8 cellular contexts compared by ENCODE assay signal in the genomic region with DNA sequence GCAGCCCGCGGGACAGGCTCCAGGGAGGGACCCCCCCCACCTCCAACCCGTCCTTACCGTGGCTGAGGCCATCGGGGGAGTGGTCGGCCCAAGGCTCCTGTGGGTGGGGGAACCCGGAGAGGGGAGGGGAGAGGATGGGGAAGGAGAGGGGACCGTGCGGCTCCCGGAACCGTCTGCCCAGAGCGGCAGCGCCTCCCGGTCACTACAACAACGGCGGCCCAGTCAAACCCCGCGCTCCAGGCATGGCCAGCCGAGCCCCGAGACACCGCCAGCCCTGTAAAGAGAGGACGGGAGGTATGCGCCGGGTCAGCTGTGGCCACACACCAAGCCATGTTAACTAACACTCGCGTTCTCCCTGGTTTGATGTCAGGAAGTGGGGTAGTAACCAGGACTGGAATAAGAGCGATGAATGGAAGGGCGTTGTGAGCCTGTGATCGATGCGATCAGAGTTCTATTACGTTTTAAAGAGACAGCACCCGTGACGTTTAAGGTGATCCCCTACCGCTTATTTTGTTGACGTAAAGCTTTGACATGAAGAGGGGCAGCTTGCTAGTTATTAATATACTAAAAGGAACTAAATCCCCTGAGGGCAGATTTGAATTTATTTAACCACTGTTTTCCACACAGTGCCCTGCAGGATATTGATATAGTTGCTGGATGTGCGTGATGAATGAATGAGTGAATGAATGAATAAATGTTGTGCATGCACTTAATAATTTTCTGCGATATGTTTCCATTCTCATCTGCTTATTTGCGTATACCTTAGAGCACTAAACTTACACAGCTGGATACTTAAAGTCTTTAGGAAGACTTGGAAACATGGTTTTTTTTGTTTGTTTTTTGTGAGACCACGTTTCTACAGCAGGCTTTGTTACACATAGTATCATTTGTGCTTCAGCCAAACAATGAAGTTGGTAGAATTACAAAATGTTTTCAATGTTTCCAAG. TPM values are rescaled to one million over a fixed set of nuclear protein-coding genes. Genes with fewer than 3 reads are reported as not detected.
DNase-seq lines count a peak whose midpoint lies in the region; ATAC-seq and TF ChIP-seq lines count a peak whose summit lies in the region.

POC1B (minus strand) TSS at position 224 of the 947 bp plus-strand sequence; CDS start at position 72, 152 bp downstream.

- no peaks in the 10 kb centered on the region for H3K27me3 Mint-ChIP-seq in natural killer cell (ENCODE audit: low read depth in 2 of 2)

- no peaks in the 10 kb centered on the region for H3K27me3 ChIP-seq in HAP-1 (ENCODE audit: low read depth)

- H3K4me3 ChIP-seq in HAP-1, result peak within 1 kb of the TSS; percentile 83
- peak within 1 kb of the TSS; percentile 69 for H3K4me3 ChIP-seq in fibroblast of the aortic adventitia (ENCODE audit: low read depth, low read length)

- intact Hi-C loops in natural killer cell (cut with micrococcal nuclease), result loop anchor here (2.0 to 5.0 kb wide), 2 partner anchors 173 to 1384 kb away; partner anchors contain the start of genes CEP290, DUSP6 and TMTC3

- no peaks in the 10 kb centered on the region for H3K36me3 Mint-ChIP-seq in natural killer cell

- DNase-seq in HAP-1 (ENCODE audit: low spot score in 2 of 2) (peak; percentile 78 to 90), M059J (ENCODE audit: low read depth) (peak; percentile 90), SHP77 (lab: John Stamatoyannopoulos, UW) (peak; percentile 88 to 90), fibroblast of the aortic adventitia (ENCODE audit: low read depth) (peak; percentile 71), natural killer cell (peak; percentile 58)
- peak; percentile 54 for DNase-seq in activated effector memory CD4-positive, alpha-beta T cell treated with Interleukin-2 at 50 U/mL for 16 hours
- peak; percentile 66 for DNase-seq in stimulated activated naive CD4-positive, alpha-beta T cell treated with Interleukin-2 at 50 U/mL for 16 hours (lab: John Stamatoyannopoulos, UW)

- H3K36me3 ChIP-seq in ES-I3 (ENCODE audit: insufficient read depth, low read length), result peaks cover 4% of the 10 kb centered on the region; the same call in 1 of the 2 replicates
- peaks cover 6% of the 10 kb centered on the region; the same call in 1 of the 2 replicates for H3K36me3 ChIP-seq in HAP-1 (replicated peaks)

- no peaks in the 10 kb centered on the region for H3K9me3 ChIP-seq in ES-I3 (ENCODE audit: control insufficient read depth, insufficient read depth, low read length)
- H3K9me3 ChIP-seq in HAP-1, result no peaks in the 10 kb centered on the region

- peak within 1 kb of the TSS; percentile 82 for H3K9ac ChIP-seq in ES-I3 (ENCODE audit: low read depth, low read length)

- ATAC-seq in natural killer cell, result peak; percentile 57 to 73 (median 59)

- H3K4me1 ChIP-seq in ES-I3 (ENCODE audit: insufficient read depth, low read length) (peaks cover 6% of the 10 kb centered on the region), HAP-1 (peaks cover 7% of the 10 kb centered on the region)

- peak within 1 kb of the TSS; percentile 86 to 93 for H3K27ac Mint-ChIP-seq in natural killer cell

- peaks cover 45 to 46% of the 10 kb centered on the region in 2 donors for H3K4me1 Mint-ChIP-seq in natural killer cell

- TF ChIP-seq CTCF in fibroblast of the aortic adventitia (IDR thresholded peaks at IDR 0.05; ENCODE audit: insufficient read depth, low read length), result no peak
- no peak for TF ChIP-seq CTCF in natural killer cell (IDR thresholded peaks at IDR 0.05)

- H3K9me3 Mint-ChIP-seq in natural killer cell, result no peaks in the 10 kb centered on the region

- in situ Hi-C loops in HAP-1 (cut with MboI; ENCODE audit: low sequenced_read_pairs), result loop anchor here (25.0 kb wide), 1 partner anchor 1386 kb away; no protein-coding TSS in a partner anchor

- H3K4me3 Mint-ChIP-seq in natural killer cell, result peak within 1 kb of the TSS; percentile 96

RNA-seq across cellular contexts. Expression of gene POC1B, which starts in this region (rescaled TPM):
- total RNA-seq in M059J (2014; rRNA removed; shearing (Covaris generic)), result 19.4 and 21.7 TPM in 2 replicates
- total RNA-seq in fibroblast of the aortic adventitia (ENCODE audit: low replicate concordance), result 2.8 and 19.3 TPM in 2 replicates
- total RNA-seq in natural killer cell, result 10 to 100 TPM; 29.8 to 40.9 (median 38.0) TPM

Comparison
In these comparisons a context has a peak if more than half of its experiments do, and no peak if none do; other contexts are left out.
1. Peak in every context shown above with its lines: DNase-seq, ATAC-seq and H3K4me3 ChIP-seq.